8 cellular contexts compared by ENCODE assay signal in genomic region chr12:112121780-112122565, GRCh38. TPM values are rescaled to one million over a fixed set of nuclear protein-coding genes. Genes with fewer than 3 reads are reported as not detected.
DNase-seq lines count a peak whose midpoint lies in the region; ATAC-seq and TF ChIP-seq lines count a peak whose summit lies in the region.

No MANE protein-coding gene starts in this region.

- H3K4me2 ChIP-seq in H9 (ENCODE audit: insufficient read depth, insufficient read length, low read length) (no peak overlapping the region), hepatocyte (no peak overlapping the region), smooth muscle cell (peak overlapping the region; percentile 56)

- no peak overlapping the region for H3T11ph ChIP-seq in H9 (ENCODE audit: low read length)

- H3K4me1 ChIP-seq in H9 (ENCODE audit: insufficient read depth, low read length) (peaks cover 2% of the 10 kb centered on the region; the same call in 1 of the 2 replicates), hepatocyte (ENCODE audit: insufficient read depth) (peaks cover 16% of the 10 kb centered on the region), smooth muscle cell (ENCODE audit: low read depth) (peaks cover 16% of the 10 kb centered on the region)

- H2BK15ac ChIP-seq in H9 (ENCODE audit: low read depth, low read length): no peak overlapping the region

- no peaks in the 10 kb centered on the region for H3K36me3 ChIP-seq in hepatocyte (replicated peaks; ENCODE audit: insufficient read depth, low read depth)
- H3K36me3 ChIP-seq in smooth muscle cell (ENCODE audit: low read depth): no peaks in the 10 kb centered on the region

- no peaks in the 10 kb centered on the region for H3K9me3 Mint-ChIP-seq in H9

- H3F3A ChIP-seq in smooth muscle cell (ENCODE audit: low read depth): peaks cover 8% of the 10 kb centered on the region

- H2BK120ac ChIP-seq in H9 (ENCODE audit: low read depth, low read length, poor library complexity, severe bottlenecking): no peak overlapping the region

- no peak overlapping the region for H3K56ac ChIP-seq in H9 (ENCODE audit: insufficient read length, low read depth, low read length)

- no peak overlapping the region for H2BK20ac ChIP-seq in H9 (ENCODE audit: low read depth, low read length, poor library complexity, severe bottlenecking)

- in situ Hi-C loops in astrocyte of the cerebellum (cut with HindIII; ENCODE audit: low sequenced_read_pairs): no loop called here

- H3K4me3 Mint-ChIP-seq in H9: no peak overlapping the region; a peak in 1 of 5 replicates

- no peak overlapping the region for H3K4me3 ChIP-seq in astrocyte of the cerebellum (ENCODE audit: low read depth, low read length)
- H3K4me3 ChIP-seq in hepatocyte: no peak overlapping the region
- no peak overlapping the region for H3K4me3 ChIP-seq in smooth muscle cell

- H3K27ac ChIP-seq in H9 (ENCODE audit: insufficient read length, low read depth, low read length): no peak overlapping the region
- H3K27ac ChIP-seq in hepatocyte: peak overlapping the region; percentile 55
- peak overlapping the region; percentile 77 for H3K27ac ChIP-seq in smooth muscle cell (ENCODE audit: low read depth)

- no peak overlapping the region for H3K18ac ChIP-seq in H9 (ENCODE audit: insufficient read length, low read depth, low read length)

- no peak overlapping the region for H2BK5ac ChIP-seq in H9 (ENCODE audit: insufficient read length, low read length)

- no CpG with 5 or more reads among the region's 11 CpGs for WGBS in H9 (ENCODE audit: extremely low coverage, insufficient read length, low lambda C conversion rate)
- WGBS in hepatocyte (ENCODE audit: low lambda C conversion rate, missing lambda C conversion rate): 78% methylated on average over 11 of the region's 11 CpGs
- WGBS in smooth muscle cell (ENCODE audit: low lambda C conversion rate): 55% methylated on average over 11 of the region's 11 CpGs

- no peak overlapping the region for H3K23ac ChIP-seq in H9 (ENCODE audit: insufficient read length, low read depth, low read length)

- H4K20me1 ChIP-seq in H9 (ENCODE audit: control insufficient read depth, insufficient read depth, insufficient read length): no peaks in the 10 kb centered on the region
- H4K20me1 ChIP-seq in hepatocyte (ENCODE audit: insufficient read depth, poor library complexity, severe bottlenecking): no peaks in the 10 kb centered on the region
- peaks cover 14% of the 10 kb centered on the region for H4K20me1 ChIP-seq in smooth muscle cell (ENCODE audit: low read depth)

- H3K27me3 ChIP-seq in H9 (ENCODE audit: insufficient read depth, low read length) (no peaks in the 10 kb centered on the region), hepatocyte (no peaks in the 10 kb centered on the region), smooth muscle cell (ENCODE audit: low read depth) (no peaks in the 10 kb centered on the region)

- TF ChIP-seq CTCF in H9 (conservative IDR thresholded peaks at IDR 0.05) (no peak), astrocyte of the cerebellum (IDR thresholded peaks at IDR 0.05; ENCODE audit: low read depth, low read length, missing control alignments) (no peak), hepatocyte (IDR thresholded peaks at IDR 0.05; ENCODE audit: poor library complexity) (no peak), smooth muscle cell (IDR thresholded peaks at IDR 0.05; ENCODE audit: borderline replicate concordance, insufficient read depth, poor library complexity, severe bottlenecking) (no peak)

- H4K5ac ChIP-seq in H9 (ENCODE audit: insufficient read length, low read depth, low read length): no peak overlapping the region

- H3K9ac ChIP-seq in H9 (ENCODE audit: extremely low read depth, insufficient read length, low read length) (no peak overlapping the region), smooth muscle cell (ENCODE audit: low read depth) (no peak overlapping the region)

- H4K8ac ChIP-seq in H9 (replicated peaks; ENCODE audit: insufficient read length, low read depth, low read length): no peak overlapping the region

- H3K14ac ChIP-seq in H9 (ENCODE audit: insufficient read depth, low read length): no peak overlapping the region

- peaks cover 24 to 27% of the 10 kb centered on the region in 2 experiments for H3K4me1 Mint-ChIP-seq in H9

- no peak overlapping the region for H2AFZ ChIP-seq in H9 (ENCODE audit: low read length)
- no peak overlapping the region for H2AFZ ChIP-seq in hepatocyte
- H2AFZ ChIP-seq in smooth muscle cell (ENCODE audit: low read depth): no peak overlapping the region

- H3K4ac ChIP-seq in H9 (ENCODE audit: low read depth, low read length): no peak overlapping the region

- H4K91ac ChIP-seq in H9 (ENCODE audit: insufficient read length, low read depth, low read length): no peak overlapping the region

- H3K9me3 ChIP-seq in H9 (ENCODE audit: control insufficient read depth, low read depth, low read length) (no peaks in the 10 kb centered on the region), hepatocyte (ENCODE audit: low read depth) (no peaks in the 10 kb centered on the region), smooth muscle cell (replicated peaks; ENCODE audit: low read depth) (no peaks in the 10 kb centered on the region)

- H3K9me2 ChIP-seq in hepatocyte (replicated peaks; ENCODE audit: insufficient read depth): no peaks in the 10 kb centered on the region

- H3K79me1 ChIP-seq in H9 (ENCODE audit: insufficient read depth, low read depth, low read length, poor library complexity, severe bottlenecking): no peaks in the 10 kb centered on the region

- ATAC-seq in GM21619 (IDR thresholded peaks at IDR 0.05; ENCODE audit: unreplicated experiment): no peak
- no peak for ATAC-seq in HG02938 (IDR thresholded peaks at IDR 0.05; ENCODE audit: unreplicated experiment)
- no peak for ATAC-seq in GM19351 (IDR thresholded peaks at IDR 0.05; ENCODE audit: unreplicated experiment)

- H2BK12ac ChIP-seq in H9 (ENCODE audit: insufficient read length, low read depth, low read length): no peak overlapping the region

- H2AK5ac ChIP-seq in H9 (ENCODE audit: insufficient read length, low read length): no peak overlapping the region

- H3K79me2 ChIP-seq in H9 (ENCODE audit: insufficient read depth, low read length) (no peaks in the 10 kb centered on the region; the same call in 1 of the 2 replicates), hepatocyte (peaks cover 13% of the 10 kb centered on the region), smooth muscle cell (ENCODE audit: low read depth) (peaks cover 13% of the 10 kb centered on the region)

- no peaks in the 10 kb centered on the region for H3K27me3 Mint-ChIP-seq in H9 (ENCODE audit: low read depth)

- peak overlapping the region in 2 of 3 experiments; percentile 64 to 81; a peak in 4 of 7 replicates for H3K27ac Mint-ChIP-seq in H9

- peaks cover 8% of the 10 kb centered on the region for H3K23me2 ChIP-seq in H9 (ENCODE audit: insufficient read length, low read depth, low read length, poor library complexity, severe bottlenecking)

- DNase-seq in H9 (peak; percentile 44), astrocyte of the cerebellum (ENCODE audit: low read depth) (peak; percentile 36), hepatocyte (ENCODE audit: low spot score) (peak; percentile 57), smooth muscle cell (lab: John Stamatoyannopoulos, UW; ENCODE audit: unreplicated experiment) (peak; percentile 17), midbrain (lab: John Stamatoyannopoulos, UW) (no peak)

- H3K36me3 Mint-ChIP-seq in H9 (ENCODE audit: insufficient read depth in 1 of 3, low read depth in 3 of 3): no peaks in the 10 kb centered on the region; a peak in 1 of 7 replicates

RNA-seq across cellular contexts. Expression of gene TRAFD1, which starts 3.4 kb away (rescaled TPM):
- total RNA-seq in H9 (2021) (32.0 and 32.9 TPM in 2 replicates), hepatocyte (33.9 and 37.1 TPM in 2 replicates), smooth muscle cell (21.7 and 30.2 TPM in 2 replicates)
- polyA plus RNA-seq in hepatocyte (37.3 and 39.4 TPM in 2 replicates), smooth muscle cell (40.7 and 44.8 TPM in 2 replicates)

RNA-seq across cellular contexts. Expression of gene NAA25, which starts 13.4 kb away (rescaled TPM):
- total RNA-seq in H9 (2021) (54.3 and 57.1 TPM in 2 replicates), hepatocyte (19.1 and 22.1 TPM in 2 replicates), smooth muscle cell (19.1 and 19.8 TPM in 2 replicates)
- polyA plus RNA-seq in hepatocyte (18.5 and 18.7 TPM in 2 replicates), smooth muscle cell (13.1 and 14.7 TPM in 2 replicates)
